22 cellular contexts compared by ENCODE assay signal in genomic region chr18:8807502-8807833, GRCh38.
DNase-seq lines count a peak whose midpoint lies in the region; ATAC-seq and TF ChIP-seq lines count a peak whose summit lies in the region.
"Had no signal": no experiment of that assay in that cellular context is flagged by ENCODE, and none has a peak within 500 bp of the region (broad histone marks: within the 10 kb centered on the region; RNA-seq: fewer than 3 reads in every experiment).

No MANE protein-coding gene starts in this region.

- intact Hi-C loops in activated CD8-positive, alpha-beta T cell treated with anti-CD3 and anti-CD28 coated beads for 36 hours (cut with micrococcal nuclease), result no loop called here

- no peaks in the 10 kb centered on the region for H3K36me3 Mint-ChIP-seq in activated CD8-positive, alpha-beta T cell treated with anti-CD3 and anti-CD28 coated beads for 36 hours (ENCODE audit: low read depth)
- H3K36me3 Mint-ChIP-seq in naive thymus-derived CD8-positive, alpha-beta T cell, result no peaks in the 10 kb centered on the region

- no peak overlapping the region for H3K4me3 ChIP-seq in BLaER1 treated with 17β-estradiol and CSF1 and Interleukin-3, amounts not matched to agents 10 nM and 100 nM
- no peak overlapping the region for H3K4me3 ChIP-seq in DND-41 (ENCODE audit: low read depth in 1 of 2, low read length in 2 of 2)
- H3K4me3 ChIP-seq: GM12878, MG63, SK-N-MC had no signal

- no peaks in the 10 kb centered on the region for H3K9me3 ChIP-seq in BLaER1 treated with 17β-estradiol and CSF1 and Interleukin-3, amounts not matched to agents 10 nM and 100 nM (replicated peaks in 1 of 11)
- H3K9me3 ChIP-seq in DND-41 (ENCODE audit: insufficient read depth, low read length, severe bottlenecking), result no peaks in the 10 kb centered on the region
- H3K9me3 ChIP-seq: Caco-2, MG63 had no signal

- H3K27me3 ChIP-seq in BLaER1 treated with 17β-estradiol and CSF1 and Interleukin-3, amounts not matched to agents 10 nM and 100 nM, result no peaks in the 10 kb centered on the region
- no peaks in the 10 kb centered on the region for H3K27me3 ChIP-seq in DND-41 (ENCODE audit: insufficient read depth, low read length, poor library complexity)
- H3K27me3 ChIP-seq: MG63 had no signal

- no peaks in the 10 kb centered on the region for H3K79me2 ChIP-seq in DND-41 (ENCODE audit: insufficient read depth, low read length)

- no peaks in the 10 kb centered on the region for H3K27me3 Mint-ChIP-seq in activated CD8-positive, alpha-beta T cell treated with anti-CD3 and anti-CD28 coated beads for 36 hours
- H3K27me3 Mint-ChIP-seq in naive thymus-derived CD8-positive, alpha-beta T cell, result peaks cover 0 to 13% (median 0%) of the 10 kb centered on the region in 5 donors

- H3K36me3 ChIP-seq in BLaER1 treated with 17β-estradiol and CSF1 and Interleukin-3, amounts not matched to agents 10 nM and 100 nM, result peaks cover 0 to 100% (median 92%) of the 10 kb centered on the region in 11 experiments; a peak in 16 of 22 replicates
- no peaks in the 10 kb centered on the region for H3K36me3 ChIP-seq in DND-41 (ENCODE audit: insufficient read depth, low read length)

- peak; percentile 56 for DNase-seq in DND-41
- peak; percentile 17 for DNase-seq in activated CD8-positive, alpha-beta T cell treated with anti-CD3 and anti-CD28 coated beads for 36 hours
- peak in 4 of 10 donors; percentile 11 to 41 (median 20) for DNase-seq in naive thymus-derived CD8-positive, alpha-beta T cell
- DNase-seq in HUDEP-2 (lab: John Stamatoyannopoulos, UW; ENCODE audit: unreplicated experiment in 76 of 76), result no peak
- DNase-seq in NCI-H2107 treated with DMSO at 0.1 percent for 48 hours (lab: John Stamatoyannopoulos, UW; ENCODE audit: unreplicated experiment), result no peak
- no peak for DNase-seq in G401 (ENCODE audit: low spot score)
- DNase-seq: ACHN, AML-193, Caco-2, Karpas-422, MG63, NCI-H1092, NCI-H1436 treated with DMSO at 0.1 percent for 48 hours, NCI-H2029 treated with DMSO at 0.1 percent for 48 hours, NCI-H2171 treated with DMSO at 0.1 percent for 48 hours, NCI-H446, NCI-H69, Right ventricle myocardium superior had no signal

- POLR2A ChIA-PET in activated CD8-positive, alpha-beta T cell treated with anti-CD3 and anti-CD28 coated beads for 36 hours (lab: Charles Lee), result no interaction called here
- POLR2A ChIA-PET in naive thymus-derived CD8-positive, alpha-beta T cell (lab: Charles Lee), result no interaction called here

- H3K9me3 Mint-ChIP-seq in activated CD8-positive, alpha-beta T cell treated with anti-CD3 and anti-CD28 coated beads for 36 hours, result no peaks in the 10 kb centered on the region
- no peaks in the 10 kb centered on the region for H3K9me3 Mint-ChIP-seq in naive thymus-derived CD8-positive, alpha-beta T cell

- peak overlapping the region in 5 of 11 experiments; percentile 13 to 43 (median 19); a peak in 5 of 22 replicates for H3K27ac ChIP-seq in BLaER1 treated with 17β-estradiol and CSF1 and Interleukin-3, amounts not matched to agents 10 nM and 100 nM
- no peak overlapping the region for H3K27ac ChIP-seq in DND-41 (ENCODE audit: low read length)
- H3K27ac ChIP-seq: SK-N-MC had no signal

- no peak for TF ChIP-seq CTCF in DND-41 (IDR thresholded peaks at IDR 0.05; ENCODE audit: borderline replicate concordance, extremely low read depth, low read length, poor library complexity, severe bottlenecking)
- no peak for TF ChIP-seq CTCF in activated CD8-positive, alpha-beta T cell treated with anti-CD3 and anti-CD28 coated beads for 36 hours (IDR thresholded peaks at IDR 0.05)

- H3K4me3 Mint-ChIP-seq in activated CD8-positive, alpha-beta T cell treated with anti-CD3 and anti-CD28 coated beads for 36 hours, result no peak overlapping the region
- peak overlapping the region in 5 of 10 donors; percentile 3 to 58 (median 14) for H3K4me3 Mint-ChIP-seq in naive thymus-derived CD8-positive, alpha-beta T cell

- H3K27ac Mint-ChIP-seq in activated CD8-positive, alpha-beta T cell treated with anti-CD3 and anti-CD28 coated beads for 36 hours, result no peak overlapping the region
- peak overlapping the region in 1 of 10 donors; percentile 37 for H3K27ac Mint-ChIP-seq in naive thymus-derived CD8-positive, alpha-beta T cell

- CTCF ChIA-PET in activated CD8-positive, alpha-beta T cell treated with anti-CD3 and anti-CD28 coated beads for 36 hours (lab: Charles Lee), result interaction anchor here (0.6 to 1.2 kb wide), 2 partner anchors 12 to 523 kb away, joined by 3 to 4 read pairs; no protein-coding TSS in a partner anchor

- H3K4me2 ChIP-seq in BLaER1 treated with 17β-estradiol and CSF1 and Interleukin-3, amounts not matched to agents 10 nM and 100 nM, result peak overlapping the region in 10 of 11 experiments; percentile 18 to 59 (median 30); a peak in 14 of 22 replicates
- no peak overlapping the region for H3K4me2 ChIP-seq in DND-41 (ENCODE audit: insufficient read depth, low read length)

- H3K4me1 Mint-ChIP-seq in activated CD8-positive, alpha-beta T cell treated with anti-CD3 and anti-CD28 coated beads for 36 hours (ENCODE audit: low read depth), result peaks cover 15% of the 10 kb centered on the region
- H3K4me1 Mint-ChIP-seq in naive thymus-derived CD8-positive, alpha-beta T cell, result peaks cover 13 to 28% (median 19%) of the 10 kb centered on the region in 4 donors

- peaks cover 0 to 91% (median 0%) of the 10 kb centered on the region in 11 experiments; a peak in 8 of 22 replicates for H4K20me1 ChIP-seq in BLaER1 treated with 17β-estradiol and CSF1 and Interleukin-3, amounts not matched to agents 10 nM and 100 nM
- no peaks in the 10 kb centered on the region for H4K20me1 ChIP-seq in DND-41 (ENCODE audit: insufficient read depth, low read length)

- ATAC-seq in DND-41 (ENCODE audit: insufficient read depth, low read depth), result peak; percentile 96
- ATAC-seq in activated CD8-positive, alpha-beta T cell treated with anti-CD3 and anti-CD28 coated beads for 36 hours, result peak; percentile 39
- ATAC-seq in naive thymus-derived CD8-positive, alpha-beta T cell, result peak; percentile 70 to 80
- no peak for ATAC-seq in GM19328 (IDR thresholded peaks at IDR 0.05; ENCODE audit: unreplicated experiment)
- ATAC-seq: GM12878 had no signal

- H3K4me1 ChIP-seq in BLaER1 treated with 17β-estradiol and CSF1 and Interleukin-3, amounts not matched to agents 10 nM and 100 nM, result peaks cover 7 to 74% (median 46%) of the 10 kb centered on the region in 10 experiments; a peak in 19 of 20 replicates
- H3K4me1 ChIP-seq in DND-41 (ENCODE audit: insufficient read depth, low read length), result peaks cover 14% of the 10 kb centered on the region

- in situ Hi-C loops in G401 (cut with HindIII; ENCODE audit: low sequenced_read_pairs), result no loop called here

- no peak overlapping the region for H2AFZ ChIP-seq in DND-41 (ENCODE audit: low read depth, low read length)

- H3K9ac ChIP-seq in BLaER1 treated with 17β-estradiol and CSF1 and Interleukin-3, amounts not matched to agents 10 nM and 100 nM, result 0 out of 22 replicates have a peak overlapping the region, but pooled peaks of 1 of the 11 experiments have one; percentile 9
- H3K9ac ChIP-seq in DND-41 (ENCODE audit: low read depth, low read length), result no peak overlapping the region

Comparison
In these comparisons a context has a peak if more than half of its experiments do, and no peak if none do; other contexts are left out.
1. DNase-seq: peak in DND-41 (single experiment) and activated CD8-positive, alpha-beta T cell treated with anti-CD3 and anti-CD28 coated beads for 36 hours (single experiment); none in HUDEP-2 (0 of 76), NCI-H2107 treated with DMSO at 0.1 percent for 48 hours (single experiment) and G401 (single experiment).